Comparison of ENCODE assay signal across 1 cellular context in the genomic region with DNA sequence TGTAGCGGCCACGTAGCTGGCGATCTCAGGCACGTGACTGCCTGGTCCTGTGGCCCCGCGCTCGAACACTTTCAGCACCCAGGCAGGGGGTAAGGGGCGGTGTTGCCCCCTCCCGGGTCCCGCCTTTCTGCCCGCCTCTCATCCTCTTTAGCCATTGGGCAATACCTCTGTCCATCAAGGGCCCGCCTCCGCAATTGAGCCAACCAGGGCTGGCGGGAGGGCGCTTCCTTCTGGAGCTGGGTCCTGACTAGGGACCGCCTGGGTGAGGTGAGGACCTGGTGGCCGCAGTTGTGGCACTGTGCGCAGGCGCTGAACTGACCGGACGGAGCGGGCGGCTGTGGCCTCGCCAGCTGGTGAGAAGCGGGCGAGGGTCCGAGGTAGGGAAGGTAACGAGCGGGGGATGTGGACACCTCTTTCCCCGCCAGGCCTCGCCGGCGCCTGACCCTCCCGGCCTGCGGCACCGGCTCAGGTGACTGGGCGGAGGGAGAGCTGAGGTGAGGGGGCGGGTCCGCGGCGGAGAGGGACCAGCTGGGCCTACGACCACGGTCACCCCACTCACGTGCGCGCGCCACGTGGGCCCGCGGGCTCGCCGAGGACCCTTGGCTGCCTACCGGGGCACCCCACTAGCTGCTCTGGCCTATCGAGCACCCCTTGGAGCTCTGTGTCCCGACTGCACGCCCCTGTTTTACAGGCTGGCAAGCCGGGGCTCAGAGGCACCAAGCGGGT.
TF ChIP-seq lines count a peak whose summit lies in the region.

A gene with protein sequence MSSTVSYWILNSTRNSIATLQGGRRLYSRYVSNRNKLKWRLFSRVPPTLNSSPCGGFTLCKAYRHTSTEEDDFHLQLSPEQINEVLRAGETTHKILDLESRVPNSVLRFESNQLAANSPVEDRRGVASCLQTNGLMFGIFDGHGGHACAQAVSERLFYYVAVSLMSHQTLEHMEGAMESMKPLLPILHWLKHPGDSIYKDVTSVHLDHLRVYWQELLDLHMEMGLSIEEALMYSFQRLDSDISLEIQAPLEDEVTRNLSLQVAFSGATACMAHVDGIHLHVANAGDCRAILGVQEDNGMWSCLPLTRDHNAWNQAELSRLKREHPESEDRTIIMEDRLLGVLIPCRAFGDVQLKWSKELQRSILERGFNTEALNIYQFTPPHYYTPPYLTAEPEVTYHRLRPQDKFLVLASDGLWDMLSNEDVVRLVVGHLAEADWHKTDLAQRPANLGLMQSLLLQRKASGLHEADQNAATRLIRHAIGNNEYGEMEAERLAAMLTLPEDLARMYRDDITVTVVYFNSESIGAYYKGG (plus strand): TSS at position 228 of the 726 bp plus-strand sequence. CDS start 3,770 bp downstream, outside the sequence.

TF ChIP-seq in HepG2, 621 proteins besides CTCF, POLR2A, EP300 and RAD21 (continued from another document and continues in another):
- TF ChIP-seq, protein P1, sequence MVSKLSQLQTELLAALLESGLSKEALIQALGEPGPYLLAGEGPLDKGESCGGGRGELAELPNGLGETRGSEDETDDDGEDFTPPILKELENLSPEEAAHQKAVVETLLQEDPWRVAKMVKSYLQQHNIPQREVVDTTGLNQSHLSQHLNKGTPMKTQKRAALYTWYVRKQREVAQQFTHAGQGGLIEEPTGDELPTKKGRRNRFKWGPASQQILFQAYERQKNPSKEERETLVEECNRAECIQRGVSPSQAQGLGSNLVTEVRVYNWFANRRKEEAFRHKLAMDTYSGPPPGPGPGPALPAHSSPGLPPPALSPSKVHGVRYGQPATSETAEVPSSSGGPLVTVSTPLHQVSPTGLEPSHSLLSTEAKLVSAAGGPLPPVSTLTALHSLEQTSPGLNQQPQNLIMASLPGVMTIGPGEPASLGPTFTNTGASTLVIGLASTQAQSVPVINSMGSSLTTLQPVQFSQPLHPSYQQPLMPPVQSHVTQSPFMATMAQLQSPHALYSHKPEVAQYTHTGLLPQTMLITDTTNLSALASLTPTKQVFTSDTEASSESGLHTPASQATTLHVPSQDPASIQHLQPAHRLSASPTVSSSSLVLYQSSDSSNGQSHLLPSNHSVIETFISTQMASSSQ (IDR thresholded peaks at IDR 0.05; ENCODE audit: low read depth) = 0 out of 2 replicates have a peak, but pooled peaks have one; percentile 35
- TF ChIP-seq, protein P1 (CRISPR knock-in tag; IDR thresholded peaks at IDR 0.05; ENCODE audit: borderline replicate concordance) = peak; percentile 55; the same call in 1 of the 2 replicates
- TF ChIP-seq ZNF747 (CRISPR knock-in tag; IDR thresholded peaks at IDR 0.05; ENCODE audit: borderline replicate concordance) (peak; percentile 77), ARID2 (CRISPR knock-in tag; IDR thresholded peaks at IDR 0.05; ENCODE audit: borderline replicate concordance) (0 out of 2 replicates have a peak, but pooled peaks have one; percentile 49), ZNF430 (CRISPR knock-in tag; IDR thresholded peaks at IDR 0.05) (peak; percentile 99; the same call in 1 of the 2 replicates), KAT8 (CRISPR knock-in tag; IDR thresholded peaks at IDR 0.05) (peak; percentile 91), CEBPB (IDR thresholded peaks at IDR 0.05; ENCODE audit: borderline replicate concordance, low read depth, low read length) (peak; percentile 97), KAT7 (CRISPR knock-in tag; IDR thresholded peaks at IDR 0.05; ENCODE audit: borderline replicate concordance) (peak; percentile 93; the same call in 1 of the 2 replicates), NFRKB (IDR thresholded peaks at IDR 0.05) (no peak), SP1 (IDR thresholded peaks at IDR 0.05) (no peak), SP1 (CRISPR knock-in tag; IDR thresholded peaks at IDR 0.05) (peak; percentile 86), LCORL (IDR thresholded peaks at IDR 0.05) (no peak), LCORL (CRISPR knock-in tag; IDR thresholded peaks at IDR 0.05) (peak; percentile 85; the same call in 1 of the 2 replicates), ZBTB8A (CRISPR knock-in tag; IDR thresholded peaks at IDR 0.05; ENCODE audit: borderline replicate concordance, low read depth) (peak; percentile 86; the same call in 1 of the 2 replicates), MLLT10 (CRISPR knock-in tag; IDR thresholded peaks at IDR 0.05) (no peak), SMC3 (IDR thresholded peaks at IDR 0.05; ENCODE audit: low read length) (no peak), RNF2 (conservative IDR thresholded peaks at IDR 0.05; ENCODE audit: low read depth) (peak; percentile 89), NCOA5 (CRISPR knock-in tag; IDR thresholded peaks at IDR 0.05) (no peak), ZNF30 (CRISPR knock-in tag; IDR thresholded peaks at IDR 0.05) (peak; percentile 95; the same call in 1 of the 2 replicates), ATM (IDR thresholded peaks at IDR 0.05; ENCODE audit: borderline replicate concordance) (no peak), TMF1 (CRISPR knock-in tag; IDR thresholded peaks at IDR 0.05; ENCODE audit: low read depth) (peak; percentile 60; the same call in 1 of the 2 replicates), MED1 (CRISPR knock-in tag; IDR thresholded peaks at IDR 0.05) (peak; percentile 63), KLF11 (CRISPR knock-in tag; IDR thresholded peaks at IDR 0.05) (peak; percentile 100), GABPA (IDR thresholded peaks at IDR 0.05; ENCODE audit: low read depth, low read length) (no peak), GABPA (CRISPR knock-in tag; IDR thresholded peaks at IDR 0.05; ENCODE audit: low read depth) (peak; percentile 81), ZNF558 (CRISPR knock-in tag; IDR thresholded peaks at IDR 0.05; ENCODE audit: borderline replicate concordance) (0 out of 2 replicates have a peak, but pooled peaks have one; percentile 30), ZNF17 (CRISPR knock-in tag; IDR thresholded peaks at IDR 0.05) (peak; percentile 83; the same call in 1 of the 2 replicates), PHF21A (CRISPR knock-in tag; IDR thresholded peaks at IDR 0.05) (peak; percentile 73; the same call in 1 of the 2 replicates), RBM39 (IDR thresholded peaks at IDR 0.05; ENCODE audit: low read depth, low read length, poor library complexity, severe bottlenecking) (no peak), RARG (CRISPR knock-in tag; IDR thresholded peaks at IDR 0.05; ENCODE audit: low read depth) (peak; percentile 67; the same call in 1 of the 2 replicates)
- TF ChIP-seq, protein P2, sequence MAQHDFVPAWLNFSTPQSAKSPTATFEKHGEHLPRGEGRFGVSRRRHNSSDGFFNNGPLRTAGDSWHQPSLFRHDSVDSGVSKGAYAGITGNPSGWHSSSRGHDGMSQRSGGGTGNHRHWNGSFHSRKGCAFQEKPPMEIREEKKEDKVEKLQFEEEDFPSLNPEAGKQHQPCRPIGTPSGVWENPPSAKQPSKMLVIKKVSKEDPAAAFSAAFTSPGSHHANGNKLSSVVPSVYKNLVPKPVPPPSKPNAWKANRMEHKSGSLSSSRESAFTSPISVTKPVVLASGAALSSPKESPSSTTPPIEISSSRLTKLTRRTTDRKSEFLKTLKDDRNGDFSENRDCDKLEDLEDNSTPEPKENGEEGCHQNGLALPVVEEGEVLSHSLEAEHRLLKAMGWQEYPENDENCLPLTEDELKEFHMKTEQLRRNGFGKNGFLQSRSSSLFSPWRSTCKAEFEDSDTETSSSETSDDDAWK (CRISPR knock-in tag; IDR thresholded peaks at IDR 0.05) = no peak
- TF ChIP-seq, protein P3, sequence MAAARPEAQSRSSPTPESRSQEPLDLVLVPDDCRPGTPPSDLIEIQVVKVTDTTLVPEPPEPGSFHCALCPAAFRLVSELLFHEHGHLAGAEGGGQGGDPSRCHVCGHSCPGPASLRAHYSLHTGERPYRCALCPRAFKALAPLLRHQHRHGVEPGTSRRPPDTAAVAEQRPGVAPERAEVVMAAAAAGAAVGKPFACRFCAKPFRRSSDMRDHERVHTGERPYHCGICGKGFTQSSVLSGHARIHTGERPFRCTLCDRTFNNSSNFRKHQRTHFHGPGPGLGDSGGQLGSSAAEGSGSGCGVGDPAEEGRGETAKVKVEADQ (CRISPR knock-in tag; IDR thresholded peaks at IDR 0.05; ENCODE audit: borderline replicate concordance) = peak; percentile 80; the same call in 1 of the 2 replicates
- TF ChIP-seq, protein P4, sequence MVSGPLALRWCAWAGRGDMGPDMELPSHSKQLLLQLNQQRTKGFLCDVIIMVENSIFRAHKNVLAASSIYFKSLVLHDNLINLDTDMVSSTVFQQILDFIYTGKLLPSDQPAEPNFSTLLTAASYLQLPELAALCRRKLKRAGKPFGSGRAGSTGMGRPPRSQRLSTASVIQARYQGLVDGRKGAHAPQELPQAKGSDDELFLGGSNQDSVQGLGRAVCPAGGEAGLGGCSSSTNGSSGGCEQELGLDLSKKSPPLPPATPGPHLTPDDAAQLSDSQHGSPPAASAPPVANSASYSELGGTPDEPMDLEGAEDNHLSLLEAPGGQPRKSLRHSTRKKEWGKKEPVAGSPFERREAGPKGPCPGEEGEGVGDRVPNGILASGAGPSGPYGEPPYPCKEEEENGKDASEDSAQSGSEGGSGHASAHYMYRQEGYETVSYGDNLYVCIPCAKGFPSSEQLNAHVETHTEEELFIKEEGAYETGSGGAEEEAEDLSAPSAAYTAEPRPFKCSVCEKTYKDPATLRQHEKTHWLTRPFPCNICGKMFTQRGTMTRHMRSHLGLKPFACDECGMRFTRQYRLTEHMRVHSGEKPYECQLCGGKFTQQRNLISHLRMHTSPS (CRISPR knock-in tag; IDR thresholded peaks at IDR 0.05; ENCODE audit: low read depth) = peak; percentile 57
- TF ChIP-seq, protein P5, sequence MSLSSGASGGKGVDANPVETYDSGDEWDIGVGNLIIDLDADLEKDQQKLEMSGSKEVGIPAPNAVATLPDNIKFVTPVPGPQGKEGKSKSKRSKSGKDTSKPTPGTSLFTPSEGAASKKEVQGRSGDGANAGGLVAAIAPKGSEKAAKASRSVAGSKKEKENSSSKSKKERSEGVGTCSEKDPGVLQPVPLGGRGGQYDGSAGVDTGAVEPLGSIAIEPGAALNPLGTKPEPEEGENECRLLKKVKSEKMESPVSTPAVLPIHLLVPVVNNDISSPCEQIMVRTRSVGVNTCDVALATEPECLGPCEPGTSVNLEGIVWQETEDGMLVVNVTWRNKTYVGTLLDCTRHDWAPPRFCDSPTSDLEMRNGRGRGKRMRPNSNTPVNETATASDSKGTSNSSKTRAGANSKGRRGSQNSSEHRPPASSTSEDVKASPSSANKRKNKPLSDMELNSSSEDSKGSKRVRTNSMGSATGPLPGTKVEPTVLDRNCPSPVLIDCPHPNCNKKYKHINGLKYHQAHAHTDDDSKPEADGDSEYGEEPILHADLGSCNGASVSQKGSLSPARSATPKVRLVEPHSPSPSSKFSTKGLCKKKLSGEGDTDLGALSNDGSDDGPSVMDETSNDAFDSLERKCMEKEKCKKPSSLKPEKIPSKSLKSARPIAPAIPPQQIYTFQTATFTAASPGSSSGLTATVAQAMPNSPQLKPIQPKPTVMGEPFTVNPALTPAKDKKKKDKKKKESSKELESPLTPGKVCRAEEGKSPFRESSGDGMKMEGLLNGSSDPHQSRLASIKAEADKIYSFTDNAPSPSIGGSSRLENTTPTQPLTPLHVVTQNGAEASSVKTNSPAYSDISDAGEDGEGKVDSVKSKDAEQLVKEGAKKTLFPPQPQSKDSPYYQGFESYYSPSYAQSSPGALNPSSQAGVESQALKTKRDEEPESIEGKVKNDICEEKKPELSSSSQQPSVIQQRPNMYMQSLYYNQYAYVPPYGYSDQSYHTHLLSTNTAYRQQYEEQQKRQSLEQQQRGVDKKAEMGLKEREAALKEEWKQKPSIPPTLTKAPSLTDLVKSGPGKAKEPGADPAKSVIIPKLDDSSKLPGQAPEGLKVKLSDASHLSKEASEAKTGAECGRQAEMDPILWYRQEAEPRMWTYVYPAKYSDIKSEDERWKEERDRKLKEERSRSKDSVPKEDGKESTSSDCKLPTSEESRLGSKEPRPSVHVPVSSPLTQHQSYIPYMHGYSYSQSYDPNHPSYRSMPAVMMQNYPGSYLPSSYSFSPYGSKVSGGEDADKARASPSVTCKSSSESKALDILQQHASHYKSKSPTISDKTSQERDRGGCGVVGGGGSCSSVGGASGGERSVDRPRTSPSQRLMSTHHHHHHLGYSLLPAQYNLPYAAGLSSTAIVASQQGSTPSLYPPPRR (CRISPR knock-in tag; IDR thresholded peaks at IDR 0.05; ENCODE audit: borderline replicate concordance) = peak; percentile 63
- TF ChIP-seq, protein P6, sequence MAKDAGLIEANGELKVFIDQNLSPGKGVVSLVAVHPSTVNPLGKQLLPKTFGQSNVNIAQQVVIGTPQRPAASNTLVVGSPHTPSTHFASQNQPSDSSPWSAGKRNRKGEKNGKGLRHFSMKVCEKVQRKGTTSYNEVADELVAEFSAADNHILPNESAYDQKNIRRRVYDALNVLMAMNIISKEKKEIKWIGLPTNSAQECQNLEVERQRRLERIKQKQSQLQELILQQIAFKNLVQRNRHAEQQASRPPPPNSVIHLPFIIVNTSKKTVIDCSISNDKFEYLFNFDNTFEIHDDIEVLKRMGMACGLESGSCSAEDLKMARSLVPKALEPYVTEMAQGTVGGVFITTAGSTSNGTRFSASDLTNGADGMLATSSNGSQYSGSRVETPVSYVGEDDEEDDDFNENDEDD (CRISPR knock-in tag; IDR thresholded peaks at IDR 0.05; ENCODE audit: borderline replicate concordance) = peak; percentile 92
- TF ChIP-seq, protein P7, sequence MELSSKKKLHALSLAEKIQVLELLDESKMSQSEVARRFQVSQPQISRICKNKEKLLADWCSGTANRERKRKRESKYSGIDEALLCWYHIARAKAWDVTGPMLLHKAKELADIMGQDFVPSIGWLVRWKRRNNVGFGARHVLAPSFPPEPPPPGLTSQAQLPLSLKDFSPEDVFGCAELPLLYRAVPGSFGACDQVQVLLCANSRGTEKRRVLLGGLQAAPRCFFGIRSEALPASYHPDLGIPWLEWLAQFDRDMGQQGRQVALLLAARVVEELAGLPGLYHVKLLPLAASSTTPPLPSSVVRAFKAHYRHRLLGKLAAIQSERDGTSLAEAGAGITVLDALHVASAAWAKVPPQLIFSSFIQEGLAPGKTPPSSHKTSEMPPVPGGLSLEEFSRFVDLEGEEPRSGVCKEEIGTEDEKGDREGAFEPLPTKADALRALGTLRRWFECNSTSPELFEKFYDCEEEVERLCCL (CRISPR knock-in tag; IDR thresholded peaks at IDR 0.05; ENCODE audit: borderline replicate concordance) = peak; percentile 82; the same call in 1 of the 2 replicates
- TF ChIP-seq, protein P8, sequence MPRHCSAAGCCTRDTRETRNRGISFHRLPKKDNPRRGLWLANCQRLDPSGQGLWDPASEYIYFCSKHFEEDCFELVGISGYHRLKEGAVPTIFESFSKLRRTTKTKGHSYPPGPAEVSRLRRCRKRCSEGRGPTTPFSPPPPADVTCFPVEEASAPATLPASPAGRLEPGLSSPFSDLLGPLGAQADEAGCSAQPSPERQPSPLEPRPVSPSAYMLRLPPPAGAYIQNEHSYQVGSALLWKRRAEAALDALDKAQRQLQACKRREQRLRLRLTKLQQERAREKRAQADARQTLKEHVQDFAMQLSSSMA (CRISPR knock-in tag; IDR thresholded peaks at IDR 0.05) = peak; percentile 83; the same call in 1 of the 2 replicates
